28 cellular contexts compared by ENCODE assay signal in genomic region chr11:79374707-79375106, GRCh38.
"Had no signal": no experiment of that assay in that cellular context is flagged by ENCODE, and none has a peak within 500 bp of the region (broad histone marks: within the 10 kb centered on the region; RNA-seq: fewer than 3 reads in every experiment).

No MANE protein-coding gene starts in this region.

- H3K36me3 ChIP-seq: vagina had no signal

- H3K36me3 Mint-ChIP-seq: activated CD8-positive, alpha-beta memory T cell treated with anti-CD3 and anti-CD28 coated beads, Interleukin-2, amount 10 ng/mL, durations not matched to agents 7 days and 5 days; activated naive CD4-positive, alpha-beta T cell treated with anti-CD3 and anti-CD28 coated beads, Interleukin-2, amount 50 U/mL, for 72 hours; stimulated activated naive B cell treated with anti-CD40 and anti-IgM and Interleukin-4, amounts not matched to agents 10 μg/mL and 1 μg/mL and 100 μg/mL, for 72 hours had no signal

- H3K4me1 Mint-ChIP-seq: activated CD4-positive, alpha-beta memory T cell treated with anti-CD3 and anti-CD28 coated beads, Interleukin-2, amount 10 ng/mL, durations not matched to agents 7 days and 5 days; activated CD4-positive, alpha-beta T cell treated with anti-CD3 and anti-CD28 coated beads, Interleukin-2, amount 10 ng/mL, durations not matched to agents 24 days and 14 days; activated CD8-positive, alpha-beta memory T cell treated with anti-CD3 and anti-CD28 coated beads, Interleukin-2, amount 10 ng/mL, durations not matched to agents 7 days and 5 days had no signal

- H3K4me3 ChIP-seq: hepatocyte, mucosa of descending colon, testis, vagina had no signal

- H3K27me3 ChIP-seq: hepatocyte, testis, vagina had no signal

- H3K27ac Mint-ChIP-seq: activated CD4-positive, alpha-beta memory T cell treated with anti-CD3 and anti-CD28 coated beads, Interleukin-2, amount 10 ng/mL, durations not matched to agents 7 days and 5 days; activated CD4-positive, alpha-beta T cell treated with anti-CD3 and anti-CD28 coated beads, Interleukin-2, amount 10 ng/mL, durations not matched to agents 24 days and 14 days; activated CD8-positive, alpha-beta memory T cell treated with anti-CD3 and anti-CD28 coated beads, Interleukin-2, amount 10 ng/mL, durations not matched to agents 7 days and 5 days; activated naive CD4-positive, alpha-beta T cell treated with anti-CD3 and anti-CD28 coated beads, Interleukin-2, amount 50 U/mL, for 72 hours; nephron progenitor cell; stimulated activated naive B cell treated with anti-CD40 and anti-IgM and Interleukin-4, amounts not matched to agents 10 μg/mL and 1 μg/mL and 100 μg/mL, for 72 hours; type B pancreatic cell had no signal

- DNase-seq: activated CD4-positive, alpha-beta memory T cell treated with anti-CD3 and anti-CD28 coated beads, Interleukin-2, amount 10 ng/mL, durations not matched to agents 7 days and 5 days; activated CD4-positive, alpha-beta T cell treated with anti-CD3 and anti-CD28 coated beads, Interleukin-2, amount 10 ng/mL, durations not matched to agents 24 days and 14 days; activated CD8-positive, alpha-beta memory T cell treated with anti-CD3 and anti-CD28 coated beads, Interleukin-2, amount 10 ng/mL, durations not matched to agents 7 days and 5 days; activated gamma-delta T cell; activated T-cell treated with anti-CD3 and anti-CD28 coated beads for 4 hours; aorta; central memory CD4-positive, alpha-beta T cell; effector memory CD4-positive, alpha-beta T cell; foreskin melanocyte; glutamatergic neuron; left ventricle myocardium superior; mammary epithelial cell; mucosa of descending colon; nephron progenitor cell; occipital lobe; posterior cingulate gyrus; small intestine; stimulated activated CD4-positive, alpha-beta T cell treated with anti-CD3 and anti-CD28 coated beads, Interleukin-15, amount 100 ng/mL, for 24 hours; stimulated activated CD8-positive, alpha-beta memory T cell treated with anti-CD3 and anti-CD28 coated beads, Interleukin-4, amount 100 ng/mL, for 48 hours; stimulated activated naive B cell treated with anti-CD40 and anti-IgM and Interleukin-4, amounts not matched to agents 10 μg/mL and 1 μg/mL and 100 μg/mL, for 72 hours; testis had no signal

- H3K27ac ChIP-seq: hepatocyte, testis, vagina had no signal

- H3K4me1 ChIP-seq: testis, vagina had no signal

- H3K9me3 ChIP-seq: mucosa of descending colon, testis, vagina had no signal

- H3K4me3 Mint-ChIP-seq: activated CD4-positive, alpha-beta memory T cell treated with anti-CD3 and anti-CD28 coated beads, Interleukin-2, amount 10 ng/mL, durations not matched to agents 7 days and 5 days; activated CD4-positive, alpha-beta T cell treated with anti-CD3 and anti-CD28 coated beads, Interleukin-2, amount 10 ng/mL, durations not matched to agents 24 days and 14 days; activated CD8-positive, alpha-beta memory T cell treated with anti-CD3 and anti-CD28 coated beads, Interleukin-2, amount 10 ng/mL, durations not matched to agents 7 days and 5 days; nephron progenitor cell; stimulated activated naive B cell treated with anti-CD40 and anti-IgM and Interleukin-4, amounts not matched to agents 10 μg/mL and 1 μg/mL and 100 μg/mL, for 72 hours; type B pancreatic cell had no signal

- ATAC-seq: activated CD4-positive, CD25-positive, alpha-beta regulatory T cell treated with anti-CD3 and anti-CD28 coated beads, Interleukin-2, amount 50 U/mL, for 24 hours; activated CD8-positive, alpha-beta memory T cell treated with anti-CD3 and anti-CD28 coated beads, Interleukin-2, amount 10 ng/mL, durations not matched to agents 7 days and 5 days; activated naive CD4-positive, alpha-beta T cell treated with anti-CD3 and anti-CD28 coated beads, Interleukin-2, amount 50 U/mL, for 72 hours; esophagus mucosa; left ventricle myocardium superior; mucosa of descending colon; sciatic nerve; stimulated activated naive B cell treated with anti-CD40 and anti-IgM and Interleukin-4, amounts not matched to agents 10 μg/mL and 1 μg/mL and 100 μg/mL, for 72 hours had no signal

- H3K9me3 Mint-ChIP-seq: activated CD4-positive, alpha-beta memory T cell treated with anti-CD3 and anti-CD28 coated beads, Interleukin-2, amount 10 ng/mL, durations not matched to agents 7 days and 5 days; activated CD4-positive, alpha-beta T cell treated with anti-CD3 and anti-CD28 coated beads, Interleukin-2, amount 10 ng/mL, durations not matched to agents 24 days and 14 days; type B pancreatic cell had no signal

- H3K27me3 Mint-ChIP-seq: type B pancreatic cell had no signal
